ENCODE assay signal across 9 cellular contexts in the genomic region with DNA sequence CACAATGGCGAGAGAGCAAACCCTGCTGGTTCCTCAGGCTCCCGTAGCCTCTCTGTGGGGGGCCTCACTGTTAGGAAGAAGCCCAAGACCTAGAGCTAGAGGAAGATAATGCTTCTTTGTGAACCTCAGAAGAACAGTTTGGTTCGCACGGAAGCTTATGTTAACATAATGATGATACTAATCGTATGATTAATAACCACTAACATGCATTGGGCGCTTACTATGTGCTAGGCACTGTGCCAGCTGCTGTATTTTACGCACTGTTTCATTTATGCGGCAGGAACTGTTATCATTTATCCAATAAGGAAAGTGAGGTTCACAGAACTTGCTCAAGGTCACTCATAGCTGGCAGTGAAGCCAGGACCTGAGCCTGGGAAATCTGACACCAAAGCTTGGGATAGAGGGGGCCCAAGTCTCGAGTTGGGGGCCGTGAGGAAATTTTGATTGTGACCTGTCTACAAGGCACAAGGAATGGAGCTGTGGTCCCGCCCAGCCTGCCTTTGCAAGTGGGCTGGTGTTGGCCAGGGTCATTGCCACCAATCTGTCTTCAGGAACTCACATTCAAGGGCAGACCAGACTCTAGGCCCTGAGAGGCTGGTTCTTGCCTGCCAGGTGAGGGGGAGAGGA. TPM values are rescaled to one million over a fixed set of nuclear protein-coding genes. Genes with fewer than 3 reads are reported as not detected.
A peak's percentile ranks its signal among the peaks of the same experiment; 100 is the strongest.
DNase-seq lines count a peak whose midpoint lies in the region; ATAC-seq and TF ChIP-seq lines count a peak whose summit lies in the region.
"Had no signal": no experiment of that assay in that cellular context is flagged by ENCODE, and none has a peak within 500 bp of the region (broad histone marks: within the 10 kb centered on the region; RNA-seq: fewer than 3 reads in every experiment).

No MANE protein-coding gene starts in this region.

- H3K36me3 ChIP-seq in breast epithelium: no peaks in the 10 kb centered on the region
- H3K36me3 ChIP-seq in WERI-Rb-1: no peaks in the 10 kb centered on the region; the same call in 1 of the 2 replicates

- H3K27me3 Mint-ChIP-seq in MCF 10A (ENCODE audit: insufficient read depth, unreplicated experiment): peaks cover 12% of the 10 kb centered on the region

- H3K36me3 Mint-ChIP-seq in MCF 10A (ENCODE audit: insufficient read depth, unreplicated experiment): no peaks in the 10 kb centered on the region

- DNase-seq in MCF 10A (ENCODE audit: unreplicated experiment) (peak; percentile 77), breast epithelium (ENCODE audit: low spot score in 2 of 2) (no peak), WERI-Rb-1 (no peak), foreskin keratinocyte (peak; percentile 84 to 93), substantia nigra (lab: John Stamatoyannopoulos, UW) (no peak), NCI-H748 (lab: John Stamatoyannopoulos, UW; ENCODE audit: unreplicated experiment) (no peak), 8988T (no peak), GM03348 (ENCODE audit: low spot score) (no peak)

- POLR2A ChIA-PET in MCF 10A (lab: Yijun Ruan, JAX): interaction anchor here (0.7 to 5.0 kb wide), 14 partner anchors 12 to 1397 kb away, joined by 3 to 68 read pairs (median 4); no protein-coding TSS in a partner anchor

- peak; percentile 46 for ATAC-seq in foreskin keratinocyte

- no peaks in the 10 kb centered on the region for H3K27me3 ChIP-seq in breast epithelium
- H3K27me3 ChIP-seq in WERI-Rb-1 (ENCODE audit: insufficient read depth, low read depth, severe bottlenecking): no peaks in the 10 kb centered on the region
- H3K27me3 ChIP-seq in foreskin keratinocyte: no peaks in the 10 kb centered on the region

- no peaks in the 10 kb centered on the region for H3K9me3 Mint-ChIP-seq in MCF 10A (ENCODE audit: unreplicated experiment)

- H3K9me3 ChIP-seq in breast epithelium: no peaks in the 10 kb centered on the region
- H3K9me3 ChIP-seq in WERI-Rb-1 (ENCODE audit: severe bottlenecking): no peaks in the 10 kb centered on the region

- BruUV-seq in MCF 10A (replicated peaks; lab: Mats Ljungman, UMichigan): no TSS peak

- TF ChIP-seq POLR2A in breast epithelium (IDR thresholded peaks at IDR 0.05): no peak

- H3K4me1 Mint-ChIP-seq in MCF 10A (ENCODE audit: insufficient read depth, unreplicated experiment): peaks cover 10% of the 10 kb centered on the region

- TF ChIP-seq CTCF in MCF 10A (IDR thresholded peaks at IDR 0.05; ENCODE audit: unreplicated experiment) (no peak), breast epithelium (IDR thresholded peaks at IDR 0.05) (no peak), WERI-Rb-1 (IDR thresholded peaks at IDR 0.05; ENCODE audit: low read depth, low read length) (no peak), foreskin keratinocyte (conservative IDR thresholded peaks at IDR 0.05) (no peak)

- no peak overlapping the region for H3K27ac ChIP-seq in breast epithelium
- H3K27ac ChIP-seq in WERI-Rb-1: peak overlapping the region; percentile 8
- peak overlapping the region; percentile 79 for H3K27ac ChIP-seq in foreskin keratinocyte
- H3K27ac ChIP-seq in substantia nigra (ENCODE audit: low read depth, low read length, poor library complexity, severe bottlenecking): peak overlapping the region; percentile 99

- no peak overlapping the region for H3K4me3 Mint-ChIP-seq in MCF 10A (ENCODE audit: unreplicated experiment)

- no peak overlapping the region for H3K27ac Mint-ChIP-seq in MCF 10A (ENCODE audit: low read depth, unreplicated experiment)

- intact Hi-C loops in MCF 10A (cut with micrococcal nuclease) (loop anchor here (1.0 kb wide), 1 partner anchor 23 kb away; no protein-coding TSS in a partner anchor), breast epithelium (cut with DNase I; ENCODE audit: low total_unique reads) (no loop called here)

- peaks cover 6 to 10% of the 10 kb centered on the region in 2 donors for H3K4me1 ChIP-seq in breast epithelium
- peaks cover 33% of the 10 kb centered on the region for H3K4me1 ChIP-seq in foreskin keratinocyte

- H3K4me3 ChIP-seq in breast epithelium: no peak overlapping the region
- no peak overlapping the region for H3K4me3 ChIP-seq in WERI-Rb-1 (ENCODE audit: low read depth, low read length)

- CTCF ChIA-PET in MCF 10A (lab: Yijun Ruan, JAX): interaction anchor here (0.6 to 3.9 kb wide), 16 partner anchors 9 to 836 kb away, joined by 3 to 41 read pairs (median 4); no protein-coding TSS in a partner anchor

RNA-seq across cellular contexts. Expression of gene PRCD, which starts 6.8 kb away (rescaled TPM):
- total RNA-seq in MCF 10A (2022) (not detected in 2 replicates), breast epithelium (1 to 10 TPM; 1.5 to 7.2 (median 4.9) TPM), foreskin keratinocyte (0.63 and 0.88 TPM in 2 replicates)
- polyA plus RNA-seq in foreskin keratinocyte: 0.93 and 0.99 TPM in 2 replicates
- total RNA-seq: kidney epithelial cell had no signal

RNA-seq across cellular contexts. Expression of gene CYGB, which starts 9.2 kb away (rescaled TPM):
- not detected in 2 replicates for total RNA-seq in MCF 10A (2022)
- 10 to 100 TPM in 2 of 3 donors, 1 to 10 TPM in 1; 5.9 to 37.4 (median 27.2) TPM for total RNA-seq in breast epithelium
- 10.2 and 17.8 TPM in 2 replicates for total RNA-seq in foreskin keratinocyte
- polyA plus RNA-seq in foreskin keratinocyte: 15.0 and 24.3 TPM in 2 replicates

RNA-seq across cellular contexts. Expression of gene ST6GALNAC2, which starts 39.0 kb away (rescaled TPM):
- total RNA-seq in MCF 10A (2022) (5.0 and 7.7 TPM in 2 replicates), breast epithelium (10 to 100 TPM; 10.5 to 39.8 (median 12.0) TPM), foreskin keratinocyte (23.4 and 38.5 TPM in 2 replicates)
- 21.4 and 31.8 TPM in 2 replicates for polyA plus RNA-seq in foreskin keratinocyte

RNA-seq across cellular contexts. Expression of gene RHBDF2, which starts 45.4 kb away (rescaled TPM):
- total RNA-seq in MCF 10A (2022) (17.5 and 33.4 TPM in 2 replicates), breast epithelium (10 to 100 TPM; 13.4 to 35.5 (median 26.8) TPM), foreskin keratinocyte (38.1 and 49.0 TPM in 2 replicates)
- 26.4 and 33.1 TPM in 2 replicates for polyA plus RNA-seq in foreskin keratinocyte

Comparison
In these comparisons a context has a peak if more than half of its experiments do, and no peak if none do; other contexts are left out.
1. DNase-seq: peak in MCF 10A (single experiment) and foreskin keratinocyte (2 of 2); none in breast epithelium (0 of 2), WERI-Rb-1 (single experiment), substantia nigra (0 of 49), NCI-H748 (single experiment), 8988T (single experiment) and GM03348 (single experiment).
2. H3K27ac ChIP-seq: peak in WERI-Rb-1 (single experiment), foreskin keratinocyte (single experiment) and substantia nigra (single experiment); none in breast epithelium (0 of 2).